Comparison of ENCODE assay signal across 8 cellular contexts in genomic region chr2:216535454-216535995, GRCh38. TPM values are rescaled to one million over a fixed set of nuclear protein-coding genes. Genes with fewer than 3 reads are reported as not detected.
DNase-seq lines count a peak whose midpoint lies in the region; ATAC-seq and TF ChIP-seq lines count a peak whose summit lies in the region.

No MANE protein-coding gene starts in this region.

- DNase-seq in GM04503 (ENCODE audit: low read depth) (peak; percentile 92), T1000 (lab: John Stamatoyannopoulos, UW) (peak; percentile 20), Right ventricle myocardium inferior (ENCODE audit: missing footprints) (peak; percentile 75), MM.1S (no peak), globus pallidus (ENCODE audit: low spot score) (no peak), NCI-H345 (lab: John Stamatoyannopoulos, UW) (no peak)

- H3K4me3 ChIP-seq in rectal smooth muscle tissue (ENCODE audit: low read length), result no peak overlapping the region
- H3K4me3 ChIP-seq in MM.1S (ENCODE audit: low read length), result no peak overlapping the region

- no peaks in the 10 kb centered on the region for H4K20me1 ChIP-seq in MM.1S (ENCODE audit: insufficient read depth, low read length)

- H3K27ac ChIP-seq in rectal smooth muscle tissue (ENCODE audit: low read depth, low read length) (peak overlapping the region; percentile 16), MM.1S (ENCODE audit: low read length) (no peak overlapping the region)

- no peak for TF ChIP-seq CTCF in MM.1S (IDR thresholded peaks at IDR 0.05; ENCODE audit: low read length)

- ATAC-seq in Right ventricle myocardium inferior, result peak; percentile 80
- no peak for ATAC-seq in GM21360 (IDR thresholded peaks at IDR 0.05; ENCODE audit: unreplicated experiment)

- H3F3A ChIP-seq in MM.1S (ENCODE audit: insufficient read depth, low read length), result no peaks in the 10 kb centered on the region

- intact Hi-C loops in Right ventricle myocardium inferior (cut with DNase I), result loop anchor here (1.0 kb wide), 1 partner anchor 38 kb away; no protein-coding TSS in a partner anchor

- no peak overlapping the region for H3K4me2 ChIP-seq in MM.1S (ENCODE audit: low read depth, low read length)

- no peaks in the 10 kb centered on the region for H3K27me3 ChIP-seq in rectal smooth muscle tissue (ENCODE audit: control insufficient read depth, insufficient read depth, low read length)
- H3K27me3 ChIP-seq in MM.1S (replicated peaks; ENCODE audit: insufficient read depth, low read length), result no peaks in the 10 kb centered on the region

- no peaks in the 10 kb centered on the region for H3K79me2 ChIP-seq in MM.1S (ENCODE audit: low read length)

- no peak overlapping the region for H3K9ac ChIP-seq in rectal smooth muscle tissue (ENCODE audit: low read length)
- no peak overlapping the region for H3K9ac ChIP-seq in MM.1S (ENCODE audit: low read length)

- no peaks in the 10 kb centered on the region for H3K9me3 ChIP-seq in MM.1S (replicated peaks; ENCODE audit: insufficient read depth, low read length)

- H3K4me1 ChIP-seq in rectal smooth muscle tissue (ENCODE audit: control insufficient read depth, insufficient read depth, low read length) (peaks cover 8% of the 10 kb centered on the region), MM.1S (ENCODE audit: low read length) (0 out of 2 replicates have a peak, but pooled peaks cover 5% of the 10 kb centered on the region)

- no peaks in the 10 kb centered on the region for H3K9me2 ChIP-seq in MM.1S (replicated peaks; ENCODE audit: insufficient read depth, low read length)

- H3K36me3 ChIP-seq in rectal smooth muscle tissue (ENCODE audit: control insufficient read depth, insufficient read depth, low read length) (no peaks in the 10 kb centered on the region), MM.1S (replicated peaks; ENCODE audit: insufficient read depth, low read length) (no peaks in the 10 kb centered on the region)

- H2AFZ ChIP-seq in MM.1S (ENCODE audit: low read length), result no peak overlapping the region

RNA-seq across cellular contexts. Expression of gene RPL37A, which starts 36.9 kb away (rescaled TPM):
- total RNA-seq in Right ventricle myocardium inferior, result 2,083 TPM

Comparison
In these comparisons a context has a peak if more than half of its experiments do, and no peak if none do; other contexts are left out.
1. DNase-seq: peak in GM04503 (single experiment), T1000 (single experiment) and Right ventricle myocardium inferior (single experiment); none in MM.1S (single experiment), globus pallidus (single experiment) and NCI-H345 (single experiment).